Comparison of ENCODE assay signal across 14 cellular contexts in the genomic region with DNA sequence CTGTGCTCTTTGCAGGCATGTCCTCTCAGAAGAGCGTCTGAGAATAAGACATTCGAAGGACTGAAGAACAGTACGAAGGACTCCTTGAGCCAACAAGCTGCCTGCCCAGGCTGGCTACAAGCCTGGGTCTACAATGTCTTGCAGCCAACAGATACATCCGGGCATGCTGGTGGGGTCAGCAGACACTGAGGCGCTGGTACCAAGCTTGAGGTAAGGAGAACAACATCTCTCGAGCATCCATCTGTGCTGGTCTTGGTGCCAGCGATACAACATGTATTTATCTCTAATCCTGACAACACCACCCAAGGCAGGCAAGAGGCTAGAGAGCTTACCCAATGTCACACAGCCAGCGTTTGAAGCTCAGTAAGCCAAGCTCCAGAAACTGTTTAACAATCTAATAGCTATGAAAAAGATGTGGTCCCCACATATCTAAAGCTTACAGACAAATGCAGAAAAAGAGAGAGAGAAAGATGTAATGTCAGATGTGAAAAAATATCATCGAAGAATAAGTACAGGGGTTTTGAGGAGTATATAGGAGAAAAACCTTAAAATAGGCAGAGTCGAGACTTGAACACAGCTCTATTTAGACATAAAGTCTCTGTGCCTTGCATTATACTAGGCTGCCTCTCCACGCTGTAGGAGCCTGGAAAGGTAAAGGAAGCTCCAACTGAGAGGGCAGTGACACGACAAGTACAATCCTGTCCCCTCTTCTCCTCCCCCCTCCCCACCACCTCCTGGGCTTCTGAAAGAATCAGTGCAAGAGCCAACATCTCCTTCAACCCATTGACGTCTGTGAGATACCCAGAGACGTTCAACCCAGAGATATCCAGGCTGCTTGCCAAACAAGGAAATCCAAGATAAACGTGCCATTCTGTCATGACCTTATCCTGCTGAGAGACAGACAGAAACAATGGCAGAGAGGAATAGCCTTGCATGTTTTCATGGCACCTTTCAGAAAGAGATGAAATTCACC. TPM values are rescaled to one million over a fixed set of nuclear protein-coding genes. Genes with fewer than 3 reads are reported as not detected.
DNase-seq lines count a peak whose midpoint lies in the region; ATAC-seq, FAIRE-seq and TF ChIP-seq lines count a peak whose summit lies in the region.
"Had no signal": no experiment of that assay in that cellular context is flagged by ENCODE, and none has a peak within 500 bp of the region (broad histone marks: within the 10 kb centered on the region; RNA-seq: fewer than 3 reads in every experiment).

No MANE protein-coding gene starts in this region.

- POLR2A ChIA-PET in A549 (lab: Yijun Ruan, JAX), result interaction anchor here (1.1 kb wide), 1 partner anchor 39 kb away, joined by 5 read pairs; a partner anchor contains a TSS

- H3K36me3 Mint-ChIP-seq in T-helper 17 cell (ENCODE audit: low read depth), result no peaks in the 10 kb centered on the region

- H3K4me3 ChIP-seq in A549 (no peak overlapping the region), epithelial cell of esophagus (ENCODE audit: low read length) (no peak overlapping the region), mesenchymal stem cell (ENCODE audit: insufficient read depth in 1 of 2, low read depth in 1 of 2, low read length in 2 of 2) (no peak overlapping the region)

- no peak overlapping the region for H2BK120ac ChIP-seq in mesenchymal stem cell (ENCODE audit: low read depth, low read length)

- no peak overlapping the region for H3K27ac Mint-ChIP-seq in T-helper 17 cell
- H3K27ac Mint-ChIP-seq: naive thymus-derived CD4-positive, alpha-beta T cell had no signal

- no peak overlapping the region for H4K91ac ChIP-seq in mesenchymal stem cell (ENCODE audit: low read length)

- no peak overlapping the region for H2BK5ac ChIP-seq in mesenchymal stem cell (ENCODE audit: low read depth, low read length, poor library complexity, severe bottlenecking)

- DNase-seq in A549 (ENCODE audit: low read depth in 1 of 2, low spot score in 1 of 2), result peak in 1 of 2 experiments; percentile 74
- peak; percentile 53 for DNase-seq in RPMI7951 (ENCODE audit: low read depth)
- peak; percentile 74 for DNase-seq in epithelial cell of esophagus (ENCODE audit: low read depth)
- no peak for DNase-seq in mesenchymal stem cell
- DNase-seq in HT-29 (ENCODE audit: low spot score), result no peak
- DNase-seq in T-helper 17 cell, result no peak
- no peak for DNase-seq in stimulated activated naive CD8-positive, alpha-beta T cell treated with anti-CD3 and anti-CD28 coated beads, Interleukin-15, Interleukin-2, amounts not matched to agents 100 U/mL and 50 U/mL, for 24 hours
- DNase-seq: activated CD8-positive, alpha-beta memory T cell treated with anti-CD3 and anti-CD28 coated beads, Interleukin-2, amount 50 U/mL, for 48 hours; central memory CD4-positive, alpha-beta T cell; GDM1; H7; naive thymus-derived CD4-positive, alpha-beta T cell; stimulated activated CD4-positive, alpha-beta T cell treated with anti-CD3 and anti-CD28 coated beads, Interleukin-4, amount 100 ng/mL, for 4 hours had no signal

- TF ChIP-seq EP300 in A549 (IDR thresholded peaks at IDR 0.05), result peak in 1 of 2 experiments; percentile 34; a peak in 2 of 5 replicates

- H3K4ac ChIP-seq in mesenchymal stem cell (ENCODE audit: low read depth in 1 of 2, low read length in 2 of 2), result peak overlapping the region; percentile 32 to 57

- H3K27me3 Mint-ChIP-seq in T-helper 17 cell, result peaks cover 22% of the 10 kb centered on the region

- TF ChIP-seq CTCF in A549 (IDR thresholded peaks at IDR 0.05) (no peak), epithelial cell of esophagus (IDR thresholded peaks at IDR 0.05; ENCODE audit: insufficient read depth, low read depth, low read length, missing control alignments) (no peak)

- peak overlapping the region; percentile 26 to 28 for H3K18ac ChIP-seq in mesenchymal stem cell (ENCODE audit: low read depth in 1 of 2, low read length in 2 of 2)

- H3K14ac ChIP-seq in mesenchymal stem cell (ENCODE audit: low read length in 2 of 2), result peak overlapping the region in 1 of 2 experiments; percentile 9

- FAIRE-seq in A549 (lab: Jason Lieb, UNC), result no peak

- no peaks in the 10 kb centered on the region for H3K79me1 ChIP-seq in mesenchymal stem cell (replicated peaks; ENCODE audit: low read length, poor library complexity, severe bottlenecking)

- no peak overlapping the region for H2AFZ ChIP-seq in mesenchymal stem cell (ENCODE audit: low read depth, low read length)

- peaks cover 3 to 18% of the 10 kb centered on the region in 2 experiments for H3K36me3 ChIP-seq in mesenchymal stem cell (ENCODE audit: control insufficient read depth in 1 of 2, insufficient read depth in 2 of 2, low read depth in 1 of 2, low read length in 2 of 2)

- WGBS in A549 (ENCODE audit: missing lambda C conversion rate), result 61% methylated on average over 15 of the region's 15 CpGs
- 76% methylated on average over 15 of the region's 15 CpGs for WGBS in mesenchymal stem cell

- peak overlapping the region; percentile 56 for H3K4me2 ChIP-seq in A549
- H3K4me2 ChIP-seq in mesenchymal stem cell (ENCODE audit: low read length, poor library complexity, severe bottlenecking), result no peak overlapping the region

- peak overlapping the region in 1 of 2 experiments; percentile 46 for H2BK12ac ChIP-seq in mesenchymal stem cell (ENCODE audit: low read length in 2 of 2)

- no peak overlapping the region for H2AK5ac ChIP-seq in mesenchymal stem cell (ENCODE audit: low read length, severe bottlenecking)

- no peak overlapping the region for H3K9ac ChIP-seq in mesenchymal stem cell (ENCODE audit: low read length)

- H3K9me3 ChIP-seq in A549, result no peaks in the 10 kb centered on the region
- no peaks in the 10 kb centered on the region for H3K9me3 ChIP-seq in mesenchymal stem cell (ENCODE audit: control insufficient read depth, low read length)
- no peaks in the 10 kb centered on the region for H3K9me3 ChIP-seq in T-helper 17 cell (ENCODE audit: control insufficient read depth, low read length, poor library complexity, severe bottlenecking)

- no peak overlapping the region for H3K23ac ChIP-seq in mesenchymal stem cell (ENCODE audit: low read length in 2 of 2)

- CTCF ChIA-PET in A549 (lab: Yijun Ruan, JAX), result interaction anchor here (1.0 to 2.0 kb wide), 5 partner anchors 10 to 99 kb away, joined by 3 to 7 read pairs (median 4); no protein-coding TSS in a partner anchor

- peak overlapping the region; percentile 29 for H2BK15ac ChIP-seq in mesenchymal stem cell (ENCODE audit: low read depth, poor library complexity, severe bottlenecking)

- H3K4me3 Mint-ChIP-seq in T-helper 17 cell, result no peak overlapping the region
- H3K4me3 Mint-ChIP-seq: naive thymus-derived CD4-positive, alpha-beta T cell had no signal

- H4K8ac ChIP-seq in mesenchymal stem cell (ENCODE audit: low read length), result no peak overlapping the region

- H3K4me1 ChIP-seq in A549 (peaks cover 86% of the 10 kb centered on the region), mesenchymal stem cell (ENCODE audit: control insufficient read depth, insufficient read depth, low read depth, low read length) (peaks cover 8% of the 10 kb centered on the region)

- no peak; a peak in 1 of 5 replicates for TF ChIP-seq RAD21 in A549 (conservative IDR thresholded peaks at IDR 0.05 in 1 of 2, IDR thresholded peaks at IDR 0.05 in 1 of 2)

- peaks cover 2% of the 10 kb centered on the region for H3K4me1 Mint-ChIP-seq in T-helper 17 cell

- no peak for TF ChIP-seq POLR2A in A549 (IDR thresholded peaks at IDR 0.05; ENCODE audit: low read length)

- H3K27ac ChIP-seq in A549, result peak overlapping the region; percentile 40 to 75; a peak in 5 of 6 replicates
- no peak overlapping the region for H3K27ac ChIP-seq in mesenchymal stem cell (ENCODE audit: low read length, poor library complexity, severe bottlenecking)

- H3K27me3 ChIP-seq in mesenchymal stem cell (ENCODE audit: control insufficient read depth in 1 of 2, insufficient read depth in 1 of 2, low read length in 2 of 2), result no peaks in the 10 kb centered on the region

- peak; percentile 36 to 63; a peak in 3 of 6 replicates for ATAC-seq in A549
- ATAC-seq in T-helper 17 cell, result no peak
- no peak for ATAC-seq in stimulated activated naive CD8-positive, alpha-beta T cell treated with anti-CD3 and anti-CD28 coated beads, Interleukin-15, Interleukin-2, amounts not matched to agents 100 U/mL and 50 U/mL, for 24 hours
- no peak for ATAC-seq in GM18511 (IDR thresholded peaks at IDR 0.05; ENCODE audit: unreplicated experiment)
- ATAC-seq: naive thymus-derived CD4-positive, alpha-beta T cell had no signal

TF ChIP-seq in A549, 52 proteins besides CTCF, POLR2A, EP300 and RAD21 (continues in another document):
- TF ChIP-seq HOXB13 (CRISPR knock-in tag; IDR thresholded peaks at IDR 0.05; ENCODE audit: low read depth), result no peak
- no peak for TF ChIP-seq CEBPB (IDR thresholded peaks at IDR 0.05)
- TF ChIP-seq GATA3 (IDR thresholded peaks at IDR 0.05; ENCODE audit: borderline replicate concordance), result peak; percentile 45; the same call in 1 of the 2 replicates
- no peak for TF ChIP-seq KDM5A (IDR thresholded peaks at IDR 0.05)
- TF ChIP-seq SREBF2 (IDR thresholded peaks at IDR 0.05), result no peak
- TF ChIP-seq, protein P1, sequence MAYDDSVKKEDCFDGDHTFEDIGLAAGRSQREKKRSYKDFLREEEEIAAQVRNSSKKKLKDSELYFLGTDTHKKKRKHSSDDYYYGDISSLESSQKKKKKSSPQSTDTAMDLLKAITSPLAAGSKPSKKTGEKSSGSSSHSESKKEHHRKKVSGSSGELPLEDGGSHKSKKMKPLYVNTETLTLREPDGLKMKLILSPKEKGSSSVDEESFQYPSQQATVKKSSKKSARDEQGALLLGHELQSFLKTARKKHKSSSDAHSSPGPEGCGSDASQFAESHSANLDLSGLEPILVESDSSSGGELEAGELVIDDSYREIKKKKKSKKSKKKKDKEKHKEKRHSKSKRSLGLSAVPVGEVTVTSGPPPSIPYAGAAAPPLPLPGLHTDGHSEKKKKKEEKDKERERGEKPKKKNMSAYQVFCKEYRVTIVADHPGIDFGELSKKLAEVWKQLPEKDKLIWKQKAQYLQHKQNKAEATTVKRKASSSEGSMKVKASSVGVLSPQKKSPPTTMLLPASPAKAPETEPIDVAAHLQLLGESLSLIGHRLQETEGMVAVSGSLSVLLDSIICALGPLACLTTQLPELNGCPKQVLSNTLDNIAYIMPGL (CRISPR knock-in tag; IDR thresholded peaks at IDR 0.05; ENCODE audit: borderline replicate concordance), result no peak
- no peak for TF ChIP-seq JUNB (IDR thresholded peaks at IDR 0.05)
- TF ChIP-seq BHLHE40 (IDR thresholded peaks at IDR 0.05; ENCODE audit: low read depth, low read length), result no peak
- no peak for TF ChIP-seq FOXS1 (CRISPR knock-in tag; IDR thresholded peaks at IDR 0.05)

RNA-seq across cellular contexts. Expression of a gene that starts 39.4 kb away (rescaled TPM):
- polyA plus RNA-seq in A549 (2011; rRNA removed) (164 and 216 TPM in 2 replicates), A549 (2017; fragmentation: RNase III; extraction: RNeasy Plus Mini Kit Qiagen cat#74134 plus additional on column Dnase treatment) (93.9 to 103 TPM (median 99.7 TPM) in 3 replicates)
- 83.5 and 88.4 TPM in 2 replicates for polyA plus RNA-seq in A549 (2012; cell fraction: cytosol; rRNA removed)
- polyA plus RNA-seq in A549 (2012; cell fraction: nucleus; rRNA removed), result 88.2 and 134 TPM in 2 replicates
- polyA minus RNA-seq in A549 (2011; rRNA and poly(A)+ RNA removed), result 192 and 265 TPM in 2 replicates
- 103 and 107 TPM in 2 replicates for total RNA-seq in RPMI7951 (2014; rRNA removed; shearing (Covaris generic))
- polyA plus RNA-seq in mesenchymal stem cell (2013, experiment 1 of 2), result 56.1 TPM
- 57.5 TPM for polyA plus RNA-seq in mesenchymal stem cell (2013, experiment 2 of 2)
- total RNA-seq in HT-29 (2014; rRNA removed; shearing (Covaris generic)), result 3.2 and 4.2 TPM in 2 replicates
- 1 to 10 TPM in 1 of 2 donors, under 1 TPM in 1; 0.77 to 1.2 TPM for total RNA-seq in T-helper 17 cell

Comparison
In these comparisons a context has a peak if more than half of its experiments do, and no peak if none do; other contexts are left out.
1. ATAC-seq: peak in A549 (2 of 2); none in T-helper 17 cell (single experiment), stimulated activated naive CD8-positive, alpha-beta T cell treated with anti-CD3 and anti-CD28 coated beads, Interleukin-15, Interleukin-2, amounts not matched to agents 100 U/mL and 50 U/mL, for 24 hours (single experiment) and GM18511 (single experiment).
2. DNase-seq: peak in RPMI7951 (single experiment) and epithelial cell of esophagus (single experiment); none in mesenchymal stem cell (single experiment), HT-29 (single experiment), T-helper 17 cell (0 of 3) and stimulated activated naive CD8-positive, alpha-beta T cell treated with anti-CD3 and anti-CD28 coated beads, Interleukin-15, Interleukin-2, amounts not matched to agents 100 U/mL and 50 U/mL, for 24 hours (single experiment).
3. RNA of a gene that starts 39.4 kb away (total RNA-seq): 103 to 107 TPM in RPMI7951; 3.2 to 4.2 TPM in HT-29 and 0.77 to 1.2 TPM in T-helper 17 cell; every median in the first group is over 10 times any median in the second.